1 cellular context compared by ENCODE assay signal in genomic region chr14:103100281-103101121, GRCh38.
TF ChIP-seq lines count a peak whose summit lies in the region.

No MANE protein-coding gene starts in this region.

TF ChIP-seq in HepG2, 621 proteins besides CTCF, POLR2A, EP300 and RAD21 (continued from another document and continues in another):
- no peak for TF ChIP-seq PREB (CRISPR knock-in tag; IDR thresholded peaks at IDR 0.05)
- no peak for TF ChIP-seq ZNF496 (CRISPR knock-in tag; IDR thresholded peaks at IDR 0.05; ENCODE audit: insufficient replicate concordance)
- TF ChIP-seq ZNF576 (CRISPR knock-in tag; IDR thresholded peaks at IDR 0.05) = no peak
- peak; percentile 83 for TF ChIP-seq ZNF574 (CRISPR knock-in tag; IDR thresholded peaks at IDR 0.05)
- TF ChIP-seq MTF2 (CRISPR knock-in tag; IDR thresholded peaks at IDR 0.05; ENCODE audit: borderline replicate concordance) = no peak; the same call in 1 of the 2 replicates
- TF ChIP-seq SAP130 (CRISPR knock-in tag; IDR thresholded peaks at IDR 0.05; ENCODE audit: low read depth) = peak; percentile 98
- TF ChIP-seq FOSL2 (CRISPR knock-in tag; IDR thresholded peaks at IDR 0.05) = peak; percentile 75
- TF ChIP-seq RNF219 (CRISPR knock-in tag; IDR thresholded peaks at IDR 0.05) = no peak
- no peak for TF ChIP-seq FLYWCH1 (CRISPR knock-in tag; IDR thresholded peaks at IDR 0.05)
- TF ChIP-seq HDAC2 (CRISPR knock-in tag; IDR thresholded peaks at IDR 0.05) = peak; percentile 92
- TF ChIP-seq CAMTA2 (CRISPR knock-in tag; IDR thresholded peaks at IDR 0.05; ENCODE audit: borderline replicate concordance) = no peak
- no peak for TF ChIP-seq ZNF530 (CRISPR knock-in tag; IDR thresholded peaks at IDR 0.05; ENCODE audit: low read depth)
- TF ChIP-seq ZNF484 (CRISPR knock-in tag; IDR thresholded peaks at IDR 0.05; ENCODE audit: borderline replicate concordance, low read depth) = no peak
- TF ChIP-seq ZNF503 (CRISPR knock-in tag; IDR thresholded peaks at IDR 0.05) = peak; percentile 88
- TF ChIP-seq SIN3A (IDR thresholded peaks at IDR 0.05; ENCODE audit: borderline replicate concordance, low read depth, low read length) = peak; percentile 86
- peak; percentile 97 for TF ChIP-seq RXRB (CRISPR knock-in tag; IDR thresholded peaks at IDR 0.05; ENCODE audit: borderline replicate concordance)
- TF ChIP-seq ZNF790 (CRISPR knock-in tag; IDR thresholded peaks at IDR 0.05; ENCODE audit: borderline replicate concordance) = 0 out of 2 replicates have a peak, but pooled peaks have one; percentile 12
- TF ChIP-seq ZNF746 (CRISPR knock-in tag; IDR thresholded peaks at IDR 0.05) = peak; percentile 99
- 0 out of 2 replicates have a peak, but pooled peaks have one; percentile 35 for TF ChIP-seq ZNF44 (CRISPR knock-in tag; IDR thresholded peaks at IDR 0.05)
- peak; percentile 93; the same call in 1 of the 2 replicates for TF ChIP-seq ZNF512B (CRISPR knock-in tag; IDR thresholded peaks at IDR 0.05; ENCODE audit: borderline replicate concordance)
- peak; percentile 73; the same call in 1 of the 2 replicates for TF ChIP-seq PRDM10 (CRISPR knock-in tag; IDR thresholded peaks at IDR 0.05; ENCODE audit: low read depth)
- peak; percentile 69; the same call in 1 of the 3 replicates for TF ChIP-seq MXI1 (IDR thresholded peaks at IDR 0.05; ENCODE audit: borderline replicate concordance, low read depth, low read length)
- peak; percentile 97 for TF ChIP-seq GFI1 (CRISPR knock-in tag; IDR thresholded peaks at IDR 0.05; ENCODE audit: borderline replicate concordance)
- TF ChIP-seq RAD51 (IDR thresholded peaks at IDR 0.05; ENCODE audit: borderline replicate concordance) = no peak
- TF ChIP-seq ZNF607 (CRISPR knock-in tag; IDR thresholded peaks at IDR 0.05; ENCODE audit: borderline replicate concordance) = peak; percentile 75; the same call in 1 of the 2 replicates
- TF ChIP-seq ZSCAN29 (CRISPR knock-in tag; conservative IDR thresholded peaks at IDR 0.05) = peak; percentile 87; the same call in 1 of the 2 replicates
- no peak for TF ChIP-seq MBNL3 (CRISPR knock-in tag; conservative IDR thresholded peaks at IDR 0.05)
- no peak for TF ChIP-seq EEA1 (CRISPR knock-in tag; IDR thresholded peaks at IDR 0.05; ENCODE audit: borderline replicate concordance)
- no peak for TF ChIP-seq TBX3 (IDR thresholded peaks at IDR 0.05; ENCODE audit: borderline replicate concordance)
- peak; percentile 92 for TF ChIP-seq SPEN (CRISPR knock-in tag; IDR thresholded peaks at IDR 0.05; ENCODE audit: low read depth)
- no peak for TF ChIP-seq MBD4 (IDR thresholded peaks at IDR 0.05; ENCODE audit: borderline replicate concordance, low read length)
- TF ChIP-seq GMEB1 (CRISPR knock-in tag; IDR thresholded peaks at IDR 0.05; ENCODE audit: borderline replicate concordance) = peak; percentile 41; the same call in 1 of the 2 replicates
- no peak for TF ChIP-seq REST (IDR thresholded peaks at IDR 0.05; ENCODE audit: borderline replicate concordance in 1 of 2, low read depth in 1 of 2, low read length in 2 of 2)
- TF ChIP-seq ZFP37 (CRISPR knock-in tag; IDR thresholded peaks at IDR 0.05; ENCODE audit: borderline replicate concordance) = 0 out of 2 replicates have a peak, but pooled peaks have one; percentile 80
- TF ChIP-seq HMG20A (CRISPR knock-in tag; IDR thresholded peaks at IDR 0.05; ENCODE audit: borderline replicate concordance) = peak; percentile 82; the same call in 1 of the 2 replicates
- no peak for TF ChIP-seq KDM4B (CRISPR knock-in tag; IDR thresholded peaks at IDR 0.05)
- TF ChIP-seq ZNF543 (CRISPR knock-in tag; IDR thresholded peaks at IDR 0.05) = peak; percentile 83; the same call in 1 of the 2 replicates
- no peak for TF ChIP-seq SCMH1 (CRISPR knock-in tag; IDR thresholded peaks at IDR 0.05; ENCODE audit: borderline replicate concordance)
- no peak for TF ChIP-seq ZNF766 (CRISPR knock-in tag; IDR thresholded peaks at IDR 0.05; ENCODE audit: borderline replicate concordance)
